8 cellular contexts compared by ENCODE assay signal in the genomic region with DNA sequence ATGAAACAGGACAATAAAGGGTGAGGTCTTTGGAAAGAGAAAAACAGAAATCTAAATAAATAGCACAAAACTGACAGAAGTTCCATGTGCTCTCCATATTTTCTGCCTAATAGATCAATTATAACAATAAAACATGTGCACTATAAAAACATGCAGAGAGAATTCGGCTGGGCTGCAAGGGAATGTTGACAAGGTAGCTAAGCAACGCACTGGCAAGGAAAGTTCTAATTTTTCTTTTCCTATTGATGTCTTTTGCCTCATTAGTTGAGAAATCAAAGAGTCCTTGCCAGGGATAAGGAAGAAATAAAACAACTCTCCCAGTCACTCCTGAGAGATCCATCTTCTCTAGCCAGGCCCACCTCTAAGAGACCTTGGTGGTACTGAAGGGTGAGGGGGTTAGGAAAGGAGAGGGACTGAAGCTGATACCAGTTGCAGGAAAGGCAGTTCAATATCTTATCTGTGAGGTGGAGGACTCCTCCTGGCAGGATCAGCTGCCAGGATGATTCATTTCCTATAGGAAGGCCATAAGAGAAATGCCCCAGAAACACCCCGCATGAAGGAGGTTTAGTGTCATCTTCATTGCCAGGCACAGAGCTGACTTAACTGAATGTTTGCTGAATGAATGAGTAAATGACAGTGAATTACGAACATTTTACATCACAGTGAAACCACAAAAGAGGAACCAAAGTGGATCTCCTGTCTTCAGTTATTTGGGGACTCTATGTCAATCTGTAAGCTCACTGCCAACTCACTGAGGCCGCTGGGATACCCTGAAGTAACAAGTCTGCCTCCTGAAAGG.
DNase-seq lines count a peak whose midpoint lies in the region; ATAC-seq and TF ChIP-seq lines count a peak whose summit lies in the region.

No MANE protein-coding gene starts in this region.

- TF ChIP-seq CTCF in AG10803 (conservative IDR thresholded peaks at IDR 0.05; ENCODE audit: low read length): no peak
- TF ChIP-seq CTCF in activated B cell treated with CpG ODN at 0.5 μM for 24 hours (IDR thresholded peaks at IDR 0.05): no peak

- H3K4me3 Mint-ChIP-seq in activated B cell treated with CpG ODN at 0.5 μM for 24 hours: peak overlapping the region; percentile 66

- H2BK12ac ChIP-seq in trophoblast cell (ENCODE audit: low read length): no peak overlapping the region
- H2BK12ac ChIP-seq in neuronal stem cell (ENCODE audit: low read length): no peak overlapping the region

- H3K27me3 Mint-ChIP-seq in activated B cell treated with CpG ODN at 0.5 μM for 24 hours: no peaks in the 10 kb centered on the region

- H3K27me3 ChIP-seq in trophoblast cell (ENCODE audit: insufficient read depth, low read length) (no peaks in the 10 kb centered on the region), neuronal stem cell (ENCODE audit: control insufficient read depth in 3 of 3, insufficient read depth in 3 of 3, low read depth in 1 of 3, low read length in 3 of 3) (no peaks in the 10 kb centered on the region)
- no peaks in the 10 kb centered on the region for H3K27me3 ChIP-seq in effector memory CD4-positive, alpha-beta T cell (replicated peaks; ENCODE audit: control insufficient read depth, insufficient read depth, low read length, poor library complexity, severe bottlenecking)

- H3K4me1 ChIP-seq in trophoblast cell (ENCODE audit: control insufficient read depth in 1 of 2, insufficient read depth in 2 of 2, low read length in 2 of 2): peaks cover 0 to 9% of the 10 kb centered on the region in 2 experiments
- no peaks in the 10 kb centered on the region for H3K4me1 ChIP-seq in effector memory CD4-positive, alpha-beta T cell (ENCODE audit: control insufficient read depth, insufficient read depth, low read length, poor library complexity, severe bottlenecking)
- H3K4me1 ChIP-seq in neuronal stem cell (ENCODE audit: control insufficient read depth in 2 of 2, insufficient read depth in 1 of 2, low read depth in 1 of 2, low read length in 2 of 2): peaks cover 0 to 9% of the 10 kb centered on the region in 2 donors

- H3K18ac ChIP-seq in trophoblast cell (ENCODE audit: low read length): no peak overlapping the region
- no peak overlapping the region for H3K18ac ChIP-seq in neuronal stem cell (ENCODE audit: low read length)

- H3K79me2 ChIP-seq in trophoblast cell (ENCODE audit: control insufficient read depth, insufficient read depth, low read length, poor library complexity): no peaks in the 10 kb centered on the region

- H3K36me3 ChIP-seq in trophoblast cell (ENCODE audit: control insufficient read depth in 1 of 2, insufficient read depth in 2 of 2, low read length in 2 of 2) (peaks cover 0 to under 1% of the 10 kb centered on the region in 2 experiments), neuronal stem cell (replicated peaks in 1 of 2; ENCODE audit: control insufficient read depth in 2 of 2, insufficient read depth in 2 of 2, low read length in 2 of 2) (peaks cover 0 to 58% of the 10 kb centered on the region in 2 donors)
- no peaks in the 10 kb centered on the region for H3K36me3 ChIP-seq in effector memory CD4-positive, alpha-beta T cell (ENCODE audit: control insufficient read depth, insufficient read depth, low read length)

- peak; percentile 94 for ATAC-seq in GM19397 (IDR thresholded peaks at IDR 0.05; ENCODE audit: unreplicated experiment)
- peak; percentile 91 for ATAC-seq in HG03354 (IDR thresholded peaks at IDR 0.05; ENCODE audit: poor library complexity, severe bottlenecking, unreplicated experiment)
- ATAC-seq in activated B cell treated with CpG ODN at 0.5 μM for 24 hours (ENCODE audit: low read depth): peak; percentile 93

- H3K23ac ChIP-seq in trophoblast cell (ENCODE audit: low read length): no peak overlapping the region
- H3K23ac ChIP-seq in neuronal stem cell (ENCODE audit: low read depth, low read length, poor library complexity): no peak overlapping the region

- POLR2A ChIA-PET in activated B cell treated with CpG ODN at 0.5 μM for 24 hours (lab: Charles Lee): interaction anchor here (0.8 to 2.2 kb wide), 12 partner anchors 8 to 94 kb away, joined by 3 to 13 read pairs (median 4); partner anchors contain the start of gene MOB3B

- H3K9me3 Mint-ChIP-seq in activated B cell treated with CpG ODN at 0.5 μM for 24 hours: no peaks in the 10 kb centered on the region

- H4K91ac ChIP-seq in trophoblast cell (ENCODE audit: low read depth, low read length): no peak overlapping the region
- no peak overlapping the region for H4K91ac ChIP-seq in neuronal stem cell (ENCODE audit: low read depth, low read length, poor library complexity)

- DNase-seq in AG10803 (ENCODE audit: low read depth): peak; percentile 69
- no peak for DNase-seq in activated B cell treated with CpG ODN at 0.5 μM for 24 hours
- peak; percentile 31 to 35 for DNase-seq in trophoblast cell
- no peak for DNase-seq in NCI-H1092 treated with DMSO at 0.1 percent for 48 hours (lab: John Stamatoyannopoulos, UW)
- DNase-seq in effector memory CD4-positive, alpha-beta T cell: no peak
- no peak for DNase-seq in neuronal stem cell (ENCODE audit: low spot score)

- H2BK15ac ChIP-seq in neuronal stem cell (ENCODE audit: low read length): no peak overlapping the region

- H3K4me2 ChIP-seq in trophoblast cell (ENCODE audit: low read length): no peak overlapping the region
- H3K4me2 ChIP-seq in neuronal stem cell (ENCODE audit: insufficient read depth, low read length, poor library complexity, severe bottlenecking): no peak overlapping the region

- H2AK5ac ChIP-seq in trophoblast cell (ENCODE audit: low read length) (no peak overlapping the region), neuronal stem cell (ENCODE audit: low read depth, low read length) (no peak overlapping the region)

- CTCF ChIA-PET in activated B cell treated with CpG ODN at 0.5 μM for 24 hours (lab: Charles Lee): interaction anchor here (1.0 to 3.1 kb wide), 7 partner anchors 14 to 129 kb away, joined by 3 to 17 read pairs (median 4); partner anchors contain the start of gene MOB3B

- H3K4me1 Mint-ChIP-seq in activated B cell treated with CpG ODN at 0.5 μM for 24 hours: peaks cover 61% of the 10 kb centered on the region

- no peak overlapping the region for H3K4me3 ChIP-seq in AG10803 (ENCODE audit: low read length)
- no peak overlapping the region for H3K4me3 ChIP-seq in trophoblast cell (ENCODE audit: low read depth, low read length)
- no peak overlapping the region for H3K4me3 ChIP-seq in effector memory CD4-positive, alpha-beta T cell (ENCODE audit: insufficient read depth, low read depth, low read length, poor library complexity, severe bottlenecking)
- H3K4me3 ChIP-seq in neuronal stem cell (ENCODE audit: low read length in 2 of 2): no peak overlapping the region

- H3K79me1 ChIP-seq in trophoblast cell (ENCODE audit: low read length): peaks cover 5% of the 10 kb centered on the region
- H3K79me1 ChIP-seq in neuronal stem cell (ENCODE audit: low read depth, low read length): no peaks in the 10 kb centered on the region

- no CpG with 5 or more reads among the region's 5 CpGs for WGBS in trophoblast cell (ENCODE audit: extremely low coverage, insufficient coverage, insufficient read length)
- no CpG with 5 or more reads among the region's 5 CpGs for WGBS in neuronal stem cell (ENCODE audit: extremely low coverage in 2 of 2, insufficient read length in 2 of 2, insufficient replicate concordance in 1 of 2), 2 donors

- H3K14ac ChIP-seq in trophoblast cell (ENCODE audit: low read length) (no peak overlapping the region), neuronal stem cell (ENCODE audit: low read length) (no peak overlapping the region)

- H3K27ac Mint-ChIP-seq in activated B cell treated with CpG ODN at 0.5 μM for 24 hours: peak overlapping the region; percentile 86

- H4K12ac ChIP-seq in trophoblast cell (ENCODE audit: low read depth, low read length): no peak overlapping the region

- peaks cover 11% of the 10 kb centered on the region for H3K36me3 Mint-ChIP-seq in activated B cell treated with CpG ODN at 0.5 μM for 24 hours (ENCODE audit: low read depth)

- H4K8ac ChIP-seq in trophoblast cell (ENCODE audit: low read depth, low read length) (no peak overlapping the region), neuronal stem cell (ENCODE audit: low read depth, low read length) (no peak overlapping the region)

- no peak overlapping the region for H2BK5ac ChIP-seq in trophoblast cell (ENCODE audit: low read depth, low read length, poor library complexity)
- H2BK5ac ChIP-seq in neuronal stem cell (ENCODE audit: low read length): no peak overlapping the region

- H3K4ac ChIP-seq in trophoblast cell (ENCODE audit: low read depth, low read length) (no peak overlapping the region), neuronal stem cell (ENCODE audit: low read length) (no peak overlapping the region)

- H2BK120ac ChIP-seq in trophoblast cell (ENCODE audit: insufficient read depth, low read length, poor library complexity): no peak overlapping the region
- no peak overlapping the region for H2BK120ac ChIP-seq in neuronal stem cell (ENCODE audit: low read depth, low read length)

- intact Hi-C loops in activated B cell treated with CpG ODN at 0.5 μM for 24 hours (cut with micrococcal nuclease): loop anchor here (1.0 to 10.0 kb wide), 11 partner anchors 8 to 566 kb away; partner anchors contain the start of genes C9orf72, CAAP1 and MOB3B

- H3K27ac ChIP-seq in trophoblast cell (ENCODE audit: low read depth, low read length) (no peak overlapping the region), neuronal stem cell (replicated peaks; ENCODE audit: low read length) (no peak overlapping the region)
- H3K27ac ChIP-seq in effector memory CD4-positive, alpha-beta T cell (ENCODE audit: insufficient read depth, low read length, poor library complexity, severe bottlenecking): no peak overlapping the region

- H3K9me3 ChIP-seq in trophoblast cell (ENCODE audit: insufficient read depth, low read depth, low read length) (no peaks in the 10 kb centered on the region), neuronal stem cell (replicated peaks in 1 of 2; ENCODE audit: control insufficient read depth in 2 of 2, insufficient read depth in 1 of 2, low read depth in 1 of 2, low read length in 2 of 2) (peaks cover 0 to 3% of the 10 kb centered on the region in 2 donors)
- H3K9me3 ChIP-seq in effector memory CD4-positive, alpha-beta T cell (ENCODE audit: control insufficient read depth, low read length): no peaks in the 10 kb centered on the region

- H3K9ac ChIP-seq in trophoblast cell (ENCODE audit: low read length) (no peak overlapping the region), neuronal stem cell (ENCODE audit: low read depth, low read length, poor library complexity) (no peak overlapping the region)

- H2AFZ ChIP-seq in trophoblast cell (ENCODE audit: insufficient read depth, low read length, poor library complexity) (no peak overlapping the region), neuronal stem cell (ENCODE audit: low read length) (no peak overlapping the region)

Comparison
In these comparisons a context has a peak if more than half of its experiments do, and no peak if none do; other contexts are left out.
1. DNase-seq: peak in AG10803 (single experiment) and trophoblast cell (2 of 2); none in activated B cell treated with CpG ODN at 0.5 μM for 24 hours (single experiment), NCI-H1092 treated with DMSO at 0.1 percent for 48 hours (single experiment), effector memory CD4-positive, alpha-beta T cell (0 of 3) and neuronal stem cell (single experiment).
2. Peak in every context shown above with its lines, with median percentiles within 50 percentile points of each other: ATAC-seq.